8 cellular contexts compared by ENCODE assay signal in genomic region chr4:107719927-107720722, GRCh38. TPM values are rescaled to one million over a fixed set of nuclear protein-coding genes. Genes with fewer than 3 reads are reported as not detected.
DNase-seq lines count a peak whose midpoint lies in the region; ATAC-seq and TF ChIP-seq lines count a peak whose summit lies in the region.

Gene PAPSS1 (minus strand): TSS chr4:107720234. CDS start chr4:107720179, 55 bp downstream.

- no peaks in the 10 kb centered on the region for H4K20me1 ChIP-seq in SU-DHL-6 (ENCODE audit: low read depth, low read length)

- H3K36me3 ChIP-seq in SU-DHL-6 (ENCODE audit: low read length) (no peaks in the 10 kb centered on the region), thoracic aorta (no peaks in the 10 kb centered on the region)

- no peaks in the 10 kb centered on the region for H3K9me3 Mint-ChIP-seq in activated naive CD8-positive, alpha-beta T cell treated with anti-CD3 and anti-CD28 coated beads, Interleukin-2, amount 10 ng/mL, durations not matched to agents 7 days and 5 days
- H3K9me3 Mint-ChIP-seq in osteocyte (ENCODE audit: unreplicated experiment) = peaks cover 3% of the 10 kb centered on the region

- H3K27me3 ChIP-seq in SU-DHL-6 (ENCODE audit: low read length) = no peaks in the 10 kb centered on the region
- no peaks in the 10 kb centered on the region for H3K27me3 ChIP-seq in thoracic aorta (replicated peaks; ENCODE audit: insufficient read depth)

- peak within 1 kb of the TSS; percentile 82 for H2AFZ ChIP-seq in SU-DHL-6 (ENCODE audit: low read depth, low read length, severe bottlenecking)

- intact Hi-C loops in head of caudate nucleus (cut with DNase I) = no loop called here

- H3K4me1 ChIP-seq in thoracic aorta (ENCODE audit: control insufficient read depth in 1 of 2, low read depth in 2 of 2) = peaks cover 5 to 22% of the 10 kb centered on the region in 2 donors

- H3K4me1 Mint-ChIP-seq in activated naive CD8-positive, alpha-beta T cell treated with anti-CD3 and anti-CD28 coated beads, Interleukin-2, amount 10 ng/mL, durations not matched to agents 7 days and 5 days = peaks cover 24% of the 10 kb centered on the region
- peaks cover 48% of the 10 kb centered on the region for H3K4me1 Mint-ChIP-seq in osteocyte (ENCODE audit: unreplicated experiment)

- no peaks in the 10 kb centered on the region for H3K9me2 ChIP-seq in SU-DHL-6 (replicated peaks; ENCODE audit: insufficient read depth, low read length)

- peak within 1 kb of the TSS; percentile 75 for H3K4me2 ChIP-seq in SU-DHL-6 (ENCODE audit: low read depth, low read length, poor library complexity, severe bottlenecking)

- POLR2A ChIA-PET in activated naive CD8-positive, alpha-beta T cell treated with anti-CD3 and anti-CD28 coated beads, Interleukin-2, amount 10 ng/mL, durations not matched to agents 7 days and 5 days (lab: Charles Lee) = interaction anchor here (0.6 to 1.1 kb wide), 3 partner anchors 10 to 964 kb away, joined by 3 to 6 read pairs (median 4); partner anchors contain the start of gene CYP2U1

- ATAC-seq in HG02763 (IDR thresholded peaks at IDR 0.05; ENCODE audit: unreplicated experiment) = peak; percentile 88
- peak; percentile 93 for ATAC-seq in activated naive CD8-positive, alpha-beta T cell treated with anti-CD3 and anti-CD28 coated beads, Interleukin-2, amount 10 ng/mL, durations not matched to agents 7 days and 5 days (ENCODE audit: low read depth)
- ATAC-seq in thoracic aorta (ENCODE audit: insufficient number of reproducible peaks, low FRiP score, low read depth) = peak; percentile 99

- H3K9me3 ChIP-seq in SU-DHL-6 (ENCODE audit: insufficient read depth, low read length) (no peaks in the 10 kb centered on the region), thoracic aorta (no peaks in the 10 kb centered on the region)

- H3K27ac ChIP-seq in SU-DHL-6 (ENCODE audit: low read depth, low read length) = peak within 1 kb of the TSS; percentile 53
- peak within 1 kb of the TSS; percentile 83 to 87 for H3K27ac ChIP-seq in thoracic aorta

- no peaks in the 10 kb centered on the region for H3K27me3 Mint-ChIP-seq in activated naive CD8-positive, alpha-beta T cell treated with anti-CD3 and anti-CD28 coated beads, Interleukin-2, amount 10 ng/mL, durations not matched to agents 7 days and 5 days
- no peaks in the 10 kb centered on the region for H3K27me3 Mint-ChIP-seq in osteocyte (ENCODE audit: unreplicated experiment)

- DNase-seq in NCI-H1417 (lab: John Stamatoyannopoulos, UW) (peak; percentile 91 to 99 (median 98)), head of caudate nucleus (peak; percentile 89 to 98 (median 95)), osteocyte (ENCODE audit: extremely low spot score, unreplicated experiment) (peak; percentile 98), thoracic aorta (ENCODE audit: low spot score) (peak; percentile 92)
- DNase-seq in activated naive CD8-positive, alpha-beta T cell treated with anti-CD3 and anti-CD28 coated beads, Interleukin-2, amount 10 ng/mL, durations not matched to agents 7 days and 5 days = peak; percentile 96

- peak within 1 kb of the TSS; percentile 65 for H3K9ac ChIP-seq in SU-DHL-6 (ENCODE audit: low read length)

- peak within 1 kb of the TSS; percentile 92 for H3K27ac Mint-ChIP-seq in activated naive CD8-positive, alpha-beta T cell treated with anti-CD3 and anti-CD28 coated beads, Interleukin-2, amount 10 ng/mL, durations not matched to agents 7 days and 5 days
- H3K27ac Mint-ChIP-seq in osteocyte (ENCODE audit: unreplicated experiment) = peak within 1 kb of the TSS; percentile 98

- H3K79me2 ChIP-seq in SU-DHL-6 (ENCODE audit: insufficient read depth, low read length) = no peaks in the 10 kb centered on the region

- H3K36me3 Mint-ChIP-seq in activated naive CD8-positive, alpha-beta T cell treated with anti-CD3 and anti-CD28 coated beads, Interleukin-2, amount 10 ng/mL, durations not matched to agents 7 days and 5 days = peaks cover 5% of the 10 kb centered on the region
- peaks cover 6% of the 10 kb centered on the region for H3K36me3 Mint-ChIP-seq in osteocyte (ENCODE audit: unreplicated experiment)

- TF ChIP-seq CTCF in GM12875 (IDR thresholded peaks at IDR 0.05; ENCODE audit: borderline replicate concordance, insufficient read depth, low read depth, low read length) = no peak
- TF ChIP-seq CTCF in SU-DHL-6 (IDR thresholded peaks at IDR 0.05; ENCODE audit: insufficient read depth, low read length, poor library complexity, severe bottlenecking) = no peak
- TF ChIP-seq CTCF in osteocyte (IDR thresholded peaks at IDR 0.05) = no peak
- TF ChIP-seq CTCF in thoracic aorta (IDR thresholded peaks at IDR 0.05) = no peak

- peak within 1 kb of the TSS; percentile 98 for H3K4me3 ChIP-seq in GM12875 (ENCODE audit: low read depth, low read length)
- H3K4me3 ChIP-seq in SU-DHL-6 (ENCODE audit: insufficient read depth, low read length, poor library complexity, severe bottlenecking) = peak within 1 kb of the TSS; percentile 78
- H3K4me3 ChIP-seq in thoracic aorta = peak within 1 kb of the TSS; percentile 92

- H3K4me3 Mint-ChIP-seq in activated naive CD8-positive, alpha-beta T cell treated with anti-CD3 and anti-CD28 coated beads, Interleukin-2, amount 10 ng/mL, durations not matched to agents 7 days and 5 days = peak within 1 kb of the TSS; percentile 90
- H3K4me3 Mint-ChIP-seq in osteocyte (ENCODE audit: unreplicated experiment) = peak within 1 kb of the TSS; percentile 95

- H3F3A ChIP-seq in SU-DHL-6 (ENCODE audit: insufficient read depth) = peaks cover 10% of the 10 kb centered on the region; the same call in 1 of the 2 replicates

RNA-seq across cellular contexts. Expression of gene PAPSS1, which starts in this region (rescaled TPM):
- 10 to 100 TPM; 19.1 to 20.3 TPM for total RNA-seq in activated naive CD8-positive, alpha-beta T cell treated with anti-CD3 and anti-CD28 coated beads, Interleukin-2, amount 10 ng/mL, durations not matched to agents 7 days and 5 days
- 79.5 and 82.6 TPM in 2 replicates for total RNA-seq in osteocyte
- 10 to 100 TPM; 20.0 to 29.8 TPM for total RNA-seq in thoracic aorta

Comparison
In these comparisons a context has a peak if more than half of its experiments do, and no peak if none do; other contexts are left out.
1. Peak in every context shown above with its lines: DNase-seq, ATAC-seq, H3K4me3 ChIP-seq and H3K27ac ChIP-seq.